In genomic region chr3:133953297-133953696, GRCh38 we compare ENCODE assay signal across 30 cellular contexts.
"Had no signal": no experiment of that assay in that cellular context is flagged by ENCODE, and none has a peak within 500 bp of the region (broad histone marks: within the 10 kb centered on the region; RNA-seq: fewer than 3 reads in every experiment).

No MANE protein-coding gene starts in this region.

- DNase-seq: naive thymus-derived CD4-positive, alpha-beta T cell; natural killer cell; occipital lobe; ovary; psoas muscle; right cardiac atrium; right lobe of liver; sigmoid colon; small intestine; stimulated activated CD4-positive, alpha-beta T cell treated with anti-CD3 and anti-CD28 coated beads, Interleukin-12 subunit alpha, Interleukin-12 subunit beta, amount 100 ng/mL, for 4 hours; stimulated activated CD4-positive, alpha-beta T cell treated with anti-CD3 and anti-CD28 coated beads, Interleukin-1b, Interleukin-23, amount 100 ng/mL, for 48 hours; stimulated activated CD4-positive, alpha-beta T cell treated with anti-CD3 and anti-CD28 coated beads, Interleukin-4, amount 100 ng/mL, for 1 hour; stimulated activated CD4-positive, alpha-beta T cell treated with anti-CD3 and anti-CD28 coated beads, Interleukin-4, amount 100 ng/mL, for 4 hours; stimulated activated CD8-positive, alpha-beta memory T cell treated with anti-CD3 and anti-CD28 coated beads, Interleukin-4, amount 100 ng/mL, for 48 hours; stimulated activated naive CD4-positive, alpha-beta T cell; stimulated activated naive CD8-positive, alpha-beta T cell treated with anti-CD3 and anti-CD28 coated beads, Interleukin-15, amount 100 ng/mL, for 72 hours; stimulated activated naive CD8-positive, alpha-beta T cell treated with anti-CD3 and anti-CD28 coated beads, Interleukin-15, Interleukin-2, amounts not matched to agents 100 U/mL and 50 U/mL, for 24 hours; substantia nigra; testis; tibial artery; transverse colon; upper lobe of right lung; uterus had no signal

- H3K4me3 ChIP-seq: ovary, psoas muscle, right lobe of liver, sigmoid colon, suprapubic skin, testis, tibial artery, transverse colon, upper lobe of right lung, uterus had no signal

- H3K4me1 Mint-ChIP-seq: natural killer cell; neural crest cell; stimulated activated memory B cell treated with anti-CD40 and anti-IgM and Interleukin-4, amounts not matched to agents 10 μg/mL and 1 μg/mL and 100 μg/mL, for 72 hours; stimulated activated naive CD8-positive, alpha-beta T cell treated with anti-CD3 and anti-CD28 coated beads, Interleukin-15, amount 100 ng/mL, for 72 hours had no signal

- H3K4me1 ChIP-seq: parathyroid adenoma, right lobe of liver, sigmoid colon, tibial artery, transverse colon, uterus had no signal

- H3K27me3 ChIP-seq: ovary, right lobe of liver, sigmoid colon, suprapubic skin, testis, tibial artery, transverse colon, upper lobe of right lung, uterus had no signal

- H3K36me3 Mint-ChIP-seq: naive thymus-derived CD4-positive, alpha-beta T cell; natural killer cell; stimulated activated memory B cell treated with anti-CD40 and anti-IgM and Interleukin-4, amounts not matched to agents 10 μg/mL and 1 μg/mL and 100 μg/mL, for 72 hours; type B pancreatic cell had no signal

- H3K9me3 ChIP-seq: ovary, psoas muscle, right lobe of liver, sigmoid colon, suprapubic skin, testis, tibial artery, transverse colon, upper lobe of right lung, uterus had no signal

- H3K4me3 Mint-ChIP-seq: naive thymus-derived CD4-positive, alpha-beta T cell; natural killer cell; nephron; neural crest cell; stimulated activated memory B cell treated with anti-CD40 and anti-IgM and Interleukin-4, amounts not matched to agents 10 μg/mL and 1 μg/mL and 100 μg/mL, for 72 hours; stimulated activated naive CD8-positive, alpha-beta T cell treated with anti-CD3 and anti-CD28 coated beads, Interleukin-15, amount 100 ng/mL, for 72 hours; type B pancreatic cell had no signal

- H3K27ac Mint-ChIP-seq: naive thymus-derived CD4-positive, alpha-beta T cell; natural killer cell; nephron; progenitor cell of endocrine pancreas; stimulated activated memory B cell treated with anti-CD40 and anti-IgM and Interleukin-4, amounts not matched to agents 10 μg/mL and 1 μg/mL and 100 μg/mL, for 72 hours; type B pancreatic cell had no signal

- ATAC-seq: naive thymus-derived CD4-positive, alpha-beta T cell; natural killer cell; psoas muscle; right cardiac atrium; right lobe of liver; stimulated activated memory B cell treated with anti-CD40 and anti-IgM and Interleukin-4, amounts not matched to agents 10 μg/mL and 1 μg/mL and 100 μg/mL, for 72 hours; stimulated activated naive CD8-positive, alpha-beta T cell treated with anti-CD3 and anti-CD28 coated beads, Interleukin-15, amount 100 ng/mL, for 72 hours; stimulated activated naive CD8-positive, alpha-beta T cell treated with anti-CD3 and anti-CD28 coated beads, Interleukin-15, Interleukin-2, amounts not matched to agents 100 U/mL and 50 U/mL, for 24 hours; upper lobe of right lung had no signal

- H3K36me3 ChIP-seq: ovary, right lobe of liver, sigmoid colon, suprapubic skin, tibial artery, transverse colon, upper lobe of right lung, uterus had no signal

- H3K27ac ChIP-seq: ovary, parathyroid adenoma, psoas muscle, right lobe of liver, sigmoid colon, suprapubic skin, testis, tibial artery, transverse colon, upper lobe of right lung, uterus had no signal

- H3K27me3 Mint-ChIP-seq: progenitor cell of endocrine pancreas; stimulated activated naive CD8-positive, alpha-beta T cell treated with anti-CD3 and anti-CD28 coated beads, Interleukin-15, amount 100 ng/mL, for 72 hours; type B pancreatic cell had no signal

- H3K9me3 Mint-ChIP-seq: natural killer cell; nephron; stimulated activated memory B cell treated with anti-CD40 and anti-IgM and Interleukin-4, amounts not matched to agents 10 μg/mL and 1 μg/mL and 100 μg/mL, for 72 hours; stimulated activated naive CD8-positive, alpha-beta T cell treated with anti-CD3 and anti-CD28 coated beads, Interleukin-15, amount 100 ng/mL, for 72 hours had no signal

- FAIRE-seq: small intestine had no signal
